Comparison of ENCODE assay signal across 8 cellular contexts in the genomic region with DNA sequence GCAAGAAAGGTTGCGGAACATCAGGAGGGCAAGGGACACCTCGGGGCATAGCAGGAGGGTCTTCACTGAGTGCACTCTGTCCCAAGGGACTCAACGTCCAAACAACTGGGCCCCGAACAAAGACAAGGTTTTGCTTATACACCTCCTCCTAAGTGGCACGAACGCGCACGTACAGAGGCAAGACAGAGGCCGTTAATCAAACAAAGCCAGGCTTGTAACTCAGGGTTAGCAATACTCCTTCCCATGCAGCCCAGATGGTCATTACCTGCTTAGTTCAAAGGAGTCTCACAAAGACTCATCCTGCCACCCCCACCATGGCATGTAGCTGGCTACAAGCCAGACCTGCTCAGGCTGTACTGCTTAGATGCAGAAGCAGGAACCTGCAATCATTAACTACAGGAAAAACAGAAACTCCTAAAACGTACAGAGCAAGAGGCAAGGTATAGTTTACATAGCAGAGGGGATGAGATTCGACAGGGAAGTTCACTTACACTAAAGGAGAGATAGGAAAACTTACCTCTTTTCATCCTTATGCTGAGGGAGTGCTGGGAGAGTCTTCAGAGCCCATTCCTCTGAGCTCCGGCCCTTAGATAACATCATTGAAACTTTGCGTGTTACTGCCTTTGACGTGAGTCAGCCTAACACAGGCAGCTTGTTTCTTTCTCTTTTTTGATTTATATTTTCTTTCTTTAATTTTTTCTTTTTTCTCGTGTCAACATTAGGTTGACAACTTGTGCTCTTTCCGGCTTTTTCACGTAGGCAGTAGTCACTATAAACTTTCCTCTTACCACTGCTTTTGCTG.
DNase-seq lines count a peak whose midpoint lies in the region; ATAC-seq and TF ChIP-seq lines count a peak whose summit lies in the region.

No MANE protein-coding gene starts in this region.

- no peak for TF ChIP-seq POLR2A in NB4 (IDR thresholded peaks at IDR 0.05; ENCODE audit: extremely low read depth, insufficient read length)

- TF ChIP-seq CTCF in NB4 (IDR thresholded peaks at IDR 0.05; ENCODE audit: low read depth, low read length), result no peak

- peak overlapping the region; percentile 53 for H3K27ac ChIP-seq in stomach smooth muscle (ENCODE audit: low read length)

- peak overlapping the region; percentile 82 for H3K4me3 ChIP-seq in NB4 (ENCODE audit: low read depth, low read length)
- peak overlapping the region in 1 of 2 donors; percentile 66 for H3K4me3 ChIP-seq in stomach smooth muscle (ENCODE audit: low read length in 2 of 2)

- in situ Hi-C loops in Caki2 (cut with HindIII; ENCODE audit: low pct_unique_long_range_greater_than_20kb, low sequenced_read_pairs), result no loop called here

- H3K4me1 ChIP-seq in stomach smooth muscle (ENCODE audit: control insufficient read depth, insufficient read depth, low read length), result peaks cover 3% of the 10 kb centered on the region

- no peaks in the 10 kb centered on the region for H3K36me3 ChIP-seq in stomach smooth muscle (ENCODE audit: control insufficient read depth in 2 of 2, insufficient read depth in 2 of 2, low read length in 2 of 2)

- H3K9me3 ChIP-seq in stomach smooth muscle (ENCODE audit: control insufficient read depth in 2 of 2, low read length in 2 of 2), result peaks cover 0 to 5% of the 10 kb centered on the region in 2 donors

- peaks cover 0 to 2% of the 10 kb centered on the region in 2 donors for H3K27me3 ChIP-seq in stomach smooth muscle (ENCODE audit: control insufficient read depth in 1 of 2, insufficient read depth in 2 of 2, low read length in 2 of 2)

- peak overlapping the region in 1 of 2 donors; percentile 13 for H3K9ac ChIP-seq in stomach smooth muscle (ENCODE audit: low read length in 2 of 2)

- ATAC-seq in GM21360 (IDR thresholded peaks at IDR 0.05; ENCODE audit: unreplicated experiment), result peak; percentile 15

- DNase-seq in Caki2 (ENCODE audit: low read depth) (peak; percentile 89), NB4 (ENCODE audit: low read depth) (peak; percentile 68), kidney tubule cell (ENCODE audit: low spot score) (peak; percentile 98), cortex of kidney (lab: John Stamatoyannopoulos, UW) (no peak), hippocampal formation (lab: John Stamatoyannopoulos, UW) (no peak)
- DNase-seq in activated CD8-positive, alpha-beta memory T cell treated with anti-CD3 and anti-CD28 coated beads, Interleukin-2, amount 50 U/mL, for 48 hours, result peak; percentile 70

Comparison
In these comparisons a context has a peak if more than half of its experiments do, and no peak if none do; other contexts are left out.
1. DNase-seq: peak in Caki2 (single experiment), NB4 (single experiment), activated CD8-positive, alpha-beta memory T cell treated with anti-CD3 and anti-CD28 coated beads, Interleukin-2, amount 50 U/mL, for 48 hours (single experiment) and kidney tubule cell (single experiment); none in cortex of kidney (single experiment) and hippocampal formation (0 of 2).